Comparison of ENCODE assay signal across 1 cellular context in genomic region chr2:230319211-230319862, GRCh38.
TF ChIP-seq lines count a peak whose summit lies in the region.

No MANE protein-coding gene starts in this region.

TF ChIP-seq in HepG2, 621 proteins besides CTCF, POLR2A, EP300 and RAD21 (continued from another document):
- TF ChIP-seq ZSCAN25 (CRISPR knock-in tag; IDR thresholded peaks at IDR 0.05) (no peak), ZBTB39 (CRISPR knock-in tag; IDR thresholded peaks at IDR 0.05) (no peak), TBP (CRISPR knock-in tag; IDR thresholded peaks at IDR 0.05) (no peak), HMG20B (CRISPR knock-in tag; conservative IDR thresholded peaks at IDR 0.05) (no peak), ZNF790 (CRISPR knock-in tag; IDR thresholded peaks at IDR 0.05; ENCODE audit: borderline replicate concordance) (no peak), CCDC6 (CRISPR knock-in tag; IDR thresholded peaks at IDR 0.05) (no peak), MTA1 (CRISPR knock-in tag; IDR thresholded peaks at IDR 0.05; ENCODE audit: borderline replicate concordance) (no peak), ZNF782 (CRISPR knock-in tag; IDR thresholded peaks at IDR 0.05; ENCODE audit: borderline replicate concordance) (no peak), ZNF761 (CRISPR knock-in tag; conservative IDR thresholded peaks at IDR 0.05) (no peak), HIC2 (CRISPR knock-in tag; IDR thresholded peaks at IDR 0.05; ENCODE audit: low read depth) (no peak), ERF (CRISPR knock-in tag; IDR thresholded peaks at IDR 0.05) (no peak)
TF ChIP-seq in HepG2: peak in this region for 0.
